In genomic region chr17:3890082-3890892, GRCh38 we compare ENCODE assay signal across 8 cellular contexts. TPM values are rescaled to one million over a fixed set of nuclear protein-coding genes. Genes with fewer than 3 reads are reported as not detected.
DNase-seq lines count a peak whose midpoint lies in the region; ATAC-seq lines count a peak whose summit lies in the region.

No MANE protein-coding gene starts in this region.

- no peak overlapping the region for H3K4ac ChIP-seq in neuronal stem cell (ENCODE audit: low read length)

- H3K4me3 ChIP-seq in endocrine pancreas (ENCODE audit: control insufficient read depth, insufficient read depth, low read length) (peak overlapping the region; percentile 14), neuronal stem cell (ENCODE audit: low read length in 2 of 2) (no peak overlapping the region)

- peak overlapping the region; percentile 68 for H3K23ac ChIP-seq in neuronal stem cell (ENCODE audit: low read depth, low read length, poor library complexity)

- peak; percentile 75 for DNase-seq in Right ventricle myocardium superior
- no peak for DNase-seq in Right ventricle myocardium inferior (ENCODE audit: missing footprints)
- DNase-seq in RPMI7951 (ENCODE audit: low read depth): peak; percentile 85
- DNase-seq in neuronal stem cell (ENCODE audit: low spot score): no peak
- no peak for DNase-seq in NOMO-1 (lab: John Stamatoyannopoulos, UW; ENCODE audit: unreplicated experiment in 2 of 2)
- no peak for DNase-seq in immature natural killer cell

- H2AK5ac ChIP-seq in neuronal stem cell (ENCODE audit: low read depth, low read length): peak overlapping the region; percentile 1

- H2BK5ac ChIP-seq in neuronal stem cell (ENCODE audit: low read length): peak overlapping the region; percentile 31

- no peaks in the 10 kb centered on the region for H3K9me3 ChIP-seq in endocrine pancreas (ENCODE audit: control insufficient read depth, low read length)
- H3K9me3 ChIP-seq in neuronal stem cell (replicated peaks in 1 of 2; ENCODE audit: control insufficient read depth in 2 of 2, insufficient read depth in 1 of 2, low read depth in 1 of 2, low read length in 2 of 2): no peaks in the 10 kb centered on the region

- H3K27ac ChIP-seq in neuronal stem cell (replicated peaks; ENCODE audit: low read length): no peak overlapping the region

- H3K4me3 Mint-ChIP-seq in immature natural killer cell: peak overlapping the region in 1 of 5 donors; percentile 28

- H3K4me1 Mint-ChIP-seq in immature natural killer cell: peaks cover 27 to 36% of the 10 kb centered on the region in 2 donors

- no peaks in the 10 kb centered on the region for H3K9me3 Mint-ChIP-seq in immature natural killer cell

- no peak for ATAC-seq in Right ventricle myocardium superior (ENCODE audit: poor library complexity)
- ATAC-seq in Right ventricle myocardium inferior: no peak
- no peak for ATAC-seq in GM21529 (IDR thresholded peaks at IDR 0.05; ENCODE audit: unreplicated experiment)

- no peak overlapping the region for H3K14ac ChIP-seq in neuronal stem cell (ENCODE audit: low read length)

- intact Hi-C loops in Right ventricle myocardium superior (cut with DNase I): no loop called here
- intact Hi-C loops in Right ventricle myocardium inferior (cut with DNase I): no loop called here

- no peak overlapping the region for H2BK15ac ChIP-seq in neuronal stem cell (ENCODE audit: low read length)

- H4K8ac ChIP-seq in neuronal stem cell (ENCODE audit: low read depth, low read length): no peak overlapping the region

- H3K36me3 ChIP-seq in endocrine pancreas (ENCODE audit: control insufficient read depth, insufficient read depth, low read length) (no peaks in the 10 kb centered on the region), neuronal stem cell (replicated peaks in 1 of 2; ENCODE audit: control insufficient read depth in 2 of 2, insufficient read depth in 2 of 2, low read length in 2 of 2) (no peaks in the 10 kb centered on the region)

- no peak overlapping the region for H2BK12ac ChIP-seq in neuronal stem cell (ENCODE audit: low read length)

- H3K9ac ChIP-seq in endocrine pancreas (ENCODE audit: control insufficient read depth, insufficient read depth, low read length): peak overlapping the region; percentile 74
- H3K9ac ChIP-seq in neuronal stem cell (ENCODE audit: low read depth, low read length, poor library complexity): no peak overlapping the region

- H3K18ac ChIP-seq in neuronal stem cell (ENCODE audit: low read length): no peak overlapping the region

- H2AFZ ChIP-seq in neuronal stem cell (ENCODE audit: low read length): no peak overlapping the region

- no CpG with 5 or more reads among the region's 22 CpGs for WGBS in neuronal stem cell (ENCODE audit: extremely low coverage in 2 of 2, insufficient read length in 2 of 2, insufficient replicate concordance in 1 of 2), 2 donors

- no peak overlapping the region for H3K27ac Mint-ChIP-seq in immature natural killer cell

- H4K91ac ChIP-seq in neuronal stem cell (ENCODE audit: low read depth, low read length, poor library complexity): no peak overlapping the region

- H3K36me3 Mint-ChIP-seq in immature natural killer cell: no peaks in the 10 kb centered on the region

- H3K4me1 ChIP-seq in endocrine pancreas (ENCODE audit: control insufficient read depth, insufficient read depth, low read length): peaks cover 5% of the 10 kb centered on the region
- peaks cover 14 to 18% of the 10 kb centered on the region in 2 donors for H3K4me1 ChIP-seq in neuronal stem cell (ENCODE audit: control insufficient read depth in 2 of 2, insufficient read depth in 1 of 2, low read depth in 1 of 2, low read length in 2 of 2)

- peaks cover 5 to 8% (median 7%) of the 10 kb centered on the region in 3 donors for H3K27me3 Mint-ChIP-seq in immature natural killer cell (ENCODE audit: low read depth in 3 of 3)

- peaks cover 2% of the 10 kb centered on the region for H3K79me1 ChIP-seq in neuronal stem cell (ENCODE audit: low read depth, low read length)

- no peaks in the 10 kb centered on the region for H3K27me3 ChIP-seq in endocrine pancreas (ENCODE audit: control insufficient read depth, insufficient read depth, low read length)
- H3K27me3 ChIP-seq in neuronal stem cell (ENCODE audit: control insufficient read depth in 3 of 3, insufficient read depth in 3 of 3, low read depth in 1 of 3, low read length in 3 of 3): peaks cover 0 to 51% (median 3%) of the 10 kb centered on the region in 3 experiments

- no peak overlapping the region for H3K4me2 ChIP-seq in neuronal stem cell (ENCODE audit: insufficient read depth, low read length, poor library complexity, severe bottlenecking)

- no peak overlapping the region for H2BK120ac ChIP-seq in neuronal stem cell (ENCODE audit: low read depth, low read length)

RNA-seq across cellular contexts. Expression of gene CAMKK1, which starts 2.6 kb away (rescaled TPM):
- total RNA-seq in Right ventricle myocardium superior (4.0 TPM), Right ventricle myocardium inferior (3.8 TPM)
- 1.2 and 2.3 TPM in 2 replicates for total RNA-seq in RPMI7951 (2014; rRNA removed; shearing (Covaris generic))
- 4.8 TPM for polyA plus RNA-seq in neuronal stem cell (2013, experiment 1 of 2)
- 5.0 TPM for polyA plus RNA-seq in neuronal stem cell (2013, experiment 2 of 2)
- polyA plus RNA-seq in immature natural killer cell: under 1 TPM in 1 of 3 donors, not detected in 2; 0.08 TPM

RNA-seq across cellular contexts. Expression of gene P2RX1, which starts 26.0 kb away (rescaled TPM):
- total RNA-seq in Right ventricle myocardium superior (0.08 TPM), Right ventricle myocardium inferior (0.16 TPM)
- total RNA-seq in RPMI7951 (2014; rRNA removed; shearing (Covaris generic)): not detected in 2 replicates
- polyA plus RNA-seq in neuronal stem cell (2013, experiment 1 of 2): not detected
- not detected for polyA plus RNA-seq in neuronal stem cell (2013, experiment 2 of 2)
- polyA plus RNA-seq in immature natural killer cell: under 1 TPM in 1 of 3 donors, not detected in 2; 0.33 TPM

RNA-seq across cellular contexts. Expression of gene NCBP3, which starts 44.2 kb away (rescaled TPM):
- total RNA-seq in Right ventricle myocardium superior: 13.8 TPM
- total RNA-seq in Right ventricle myocardium inferior: 15.3 TPM
- 7.9 and 9.7 TPM in 2 replicates for total RNA-seq in RPMI7951 (2014; rRNA removed; shearing (Covaris generic))
- polyA plus RNA-seq in neuronal stem cell (2013, experiment 1 of 2): 32.2 TPM
- polyA plus RNA-seq in neuronal stem cell (2013, experiment 2 of 2): 31.9 TPM
- 10 to 100 TPM in 2 of 3 donors, 1 to 10 TPM in 1; 5.7 to 18.3 (median 11.5) TPM for polyA plus RNA-seq in immature natural killer cell

Comparison
In these comparisons a context has a peak if more than half of its experiments do, and no peak if none do; other contexts are left out.
1. DNase-seq: peak in Right ventricle myocardium superior (single experiment) and RPMI7951 (single experiment); none in Right ventricle myocardium inferior (single experiment), neuronal stem cell (single experiment), NOMO-1 (0 of 2) and immature natural killer cell (0 of 3).